In genomic region chr2:80303006-80303741, GRCh38 we compare ENCODE assay signal across 11 cellular contexts. TPM values are rescaled to one million over a fixed set of nuclear protein-coding genes. Genes with fewer than 3 reads are reported as not detected.
A peak's percentile ranks its signal among the peaks of the same experiment; 100 is the strongest.
DNase-seq lines count a peak whose midpoint lies in the region; ATAC-seq and TF ChIP-seq lines count a peak whose summit lies in the region.
"Had no signal": no experiment of that assay in that cellular context is flagged by ENCODE, and none has a peak within 500 bp of the region (broad histone marks: within the 10 kb centered on the region; RNA-seq: fewer than 3 reads in every experiment).

No MANE protein-coding gene starts in this region.

- H3K27ac ChIP-seq in suprapubic skin, result no peak overlapping the region

- no peaks in the 10 kb centered on the region for H3K9me3 ChIP-seq in suprapubic skin

- H3K4me1 Mint-ChIP-seq in mesothelial cell of epicardium, result peaks cover 49% of the 10 kb centered on the region
- H3K4me1 Mint-ChIP-seq: central memory CD8-positive, alpha-beta T cell; stimulated activated effector memory CD8-positive, alpha-beta T cell treated with anti-CD3 and anti-CD28 coated beads, Interleukin-12 subunit alpha, Interleukin-12 subunit beta, amount 100 ng/mL, for 72 hours had no signal

- TF ChIP-seq CTCF in fibroblast of mammary gland (conservative IDR thresholded peaks at IDR 0.05; ENCODE audit: control insufficient read depth, insufficient read depth, low read depth, low read length), result no peak
- no peak for TF ChIP-seq CTCF in mesothelial cell of epicardium (IDR thresholded peaks at IDR 0.05; ENCODE audit: unreplicated experiment)
- TF ChIP-seq CTCF in suprapubic skin (IDR thresholded peaks at IDR 0.05), result no peak

- H3K4me3 ChIP-seq in fibroblast of mammary gland (ENCODE audit: control insufficient read depth, low read depth, low read length), result no peak overlapping the region
- peak overlapping the region; percentile 9 for H3K4me3 ChIP-seq in suprapubic skin

- H3K36me3 Mint-ChIP-seq in mesothelial cell of epicardium, result no peaks in the 10 kb centered on the region
- H3K36me3 Mint-ChIP-seq: stimulated activated effector memory CD8-positive, alpha-beta T cell treated with anti-CD3 and anti-CD28 coated beads, Interleukin-12 subunit alpha, Interleukin-12 subunit beta, amount 100 ng/mL, for 72 hours had no signal

- no peak overlapping the region for H3K27ac Mint-ChIP-seq in mesothelial cell of epicardium
- H3K27ac Mint-ChIP-seq: stimulated activated effector memory CD8-positive, alpha-beta T cell treated with anti-CD3 and anti-CD28 coated beads, Interleukin-12 subunit alpha, Interleukin-12 subunit beta, amount 100 ng/mL, for 72 hours had no signal

- H3K4me3 Mint-ChIP-seq in mesothelial cell of epicardium, result peak overlapping the region; percentile 83
- H3K4me3 Mint-ChIP-seq: central memory CD8-positive, alpha-beta T cell; stimulated activated effector memory CD8-positive, alpha-beta T cell treated with anti-CD3 and anti-CD28 coated beads, Interleukin-12 subunit alpha, Interleukin-12 subunit beta, amount 100 ng/mL, for 72 hours had no signal

- 7% methylated on average over 16 of the region's 58 CpGs for WGBS in suprapubic skin

- no peak for TF ChIP-seq POLR2A in suprapubic skin (IDR thresholded peaks at IDR 0.05)

- no peak for TF ChIP-seq EP300 in suprapubic skin (IDR thresholded peaks at IDR 0.05)

- peaks cover 46% of the 10 kb centered on the region for H3K27me3 ChIP-seq in suprapubic skin

- peaks cover 94% of the 10 kb centered on the region for H3K27me3 Mint-ChIP-seq in mesothelial cell of epicardium (ENCODE audit: low read depth)

- no peak for ATAC-seq in GM21528 (IDR thresholded peaks at IDR 0.05; ENCODE audit: low FRiP score, unreplicated experiment)
- ATAC-seq: stimulated activated effector memory CD8-positive, alpha-beta T cell treated with anti-CD3 and anti-CD28 coated beads, Interleukin-12 subunit alpha, Interleukin-12 subunit beta, amount 100 ng/mL, for 72 hours had no signal

- DNase-seq in SK-N-DZ (ENCODE audit: low spot score) (peak; percentile 50), fibroblast of mammary gland (ENCODE audit: low read depth) (peak; percentile 4), mesothelial cell of epicardium (ENCODE audit: low spot score in 2 of 2, unreplicated experiment in 2 of 2) (peak in 1 of 2 experiments; percentile 45), suprapubic skin (ENCODE audit: low spot score in 2 of 2) (no peak), T1000 (lab: John Stamatoyannopoulos, UW) (no peak)
- DNase-seq in stimulated activated naive CD4-positive, alpha-beta T cell (lab: John Stamatoyannopoulos, UW), result no peak
- DNase-seq: DMS53 had no signal

- peaks cover 18% of the 10 kb centered on the region for H3K4me1 ChIP-seq in suprapubic skin

- no peaks in the 10 kb centered on the region for H3K9me3 Mint-ChIP-seq in mesothelial cell of epicardium

- no peaks in the 10 kb centered on the region for H3K36me3 ChIP-seq in suprapubic skin

RNA-seq across cellular contexts. Expression of gene LRRTM1, which starts 1.4 kb away (rescaled TPM):
- 4.8 and 5.8 TPM in 2 replicates for polyA plus RNA-seq in SK-N-DZ (2014; cell fraction: cytosol; rRNA removed)
- polyA plus RNA-seq in SK-N-DZ (2014; cell fraction: nucleus; rRNA removed), result 10.2 and 10.7 TPM in 2 replicates
- total RNA-seq in mesothelial cell of epicardium (23.7 to 27.8 TPM (median 24.0 TPM) in 3 replicates), suprapubic skin (1 to 10 TPM in 1 of 4 donors, under 1 TPM in 1, not detected in 2; 0.30 to 2.5 TPM)
- total RNA-seq: SK-MEL-5 had no signal

Comparison
In these comparisons a context has a peak if more than half of its experiments do, and no peak if none do; other contexts are left out.
1. DNase-seq: peak in SK-N-DZ (single experiment) and fibroblast of mammary gland (single experiment); none in suprapubic skin (0 of 2), stimulated activated naive CD4-positive, alpha-beta T cell (0 of 6) and T1000 (single experiment).